In the genomic region with DNA sequence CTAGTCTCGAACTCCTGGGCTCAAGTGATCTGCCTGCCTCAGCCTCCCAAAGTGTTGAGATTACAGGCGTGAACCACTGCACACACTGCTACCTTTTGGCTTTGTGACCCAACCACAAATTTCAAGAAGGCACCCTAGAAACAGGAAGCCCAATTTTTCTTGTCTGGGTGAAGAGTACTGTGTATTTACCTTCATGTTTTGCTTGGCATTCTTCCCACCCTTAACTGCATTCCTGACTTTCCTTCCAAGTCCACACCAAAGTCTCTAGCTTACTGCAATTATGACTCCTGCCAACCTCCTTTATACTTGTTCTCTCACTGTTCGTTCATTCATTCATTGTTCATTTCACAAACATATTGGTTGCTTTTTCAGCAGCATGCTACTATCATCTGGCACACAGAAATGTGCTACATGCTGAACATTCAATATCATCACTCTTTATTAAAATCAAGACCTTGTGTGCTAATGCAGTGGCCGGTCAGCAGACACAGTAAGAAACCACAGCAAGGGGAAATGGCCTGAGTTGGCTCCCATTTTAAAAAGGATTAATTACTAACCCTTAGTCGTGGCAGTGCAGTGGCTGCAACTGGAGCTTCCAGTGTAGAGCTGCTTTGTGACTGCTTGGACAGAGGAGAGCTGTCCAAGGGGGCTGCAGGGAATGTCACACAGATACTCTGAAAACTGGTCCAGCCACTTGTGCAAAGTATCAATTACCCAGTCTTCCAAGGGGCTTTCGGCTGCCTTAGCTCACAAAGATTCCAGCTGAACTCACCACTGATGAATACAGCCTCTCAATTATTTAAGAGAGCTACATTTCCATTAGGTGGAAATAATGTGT, we compare ENCODE assay signal across 1 cellular context.
TF ChIP-seq lines count a peak whose summit lies in the region.

No MANE protein-coding gene starts in this region.

TF ChIP-seq in WTC11, 78 proteins besides CTCF, POLR2A, EP300 and RAD21 (continued from another document):
- TF ChIP-seq, protein P1, sequence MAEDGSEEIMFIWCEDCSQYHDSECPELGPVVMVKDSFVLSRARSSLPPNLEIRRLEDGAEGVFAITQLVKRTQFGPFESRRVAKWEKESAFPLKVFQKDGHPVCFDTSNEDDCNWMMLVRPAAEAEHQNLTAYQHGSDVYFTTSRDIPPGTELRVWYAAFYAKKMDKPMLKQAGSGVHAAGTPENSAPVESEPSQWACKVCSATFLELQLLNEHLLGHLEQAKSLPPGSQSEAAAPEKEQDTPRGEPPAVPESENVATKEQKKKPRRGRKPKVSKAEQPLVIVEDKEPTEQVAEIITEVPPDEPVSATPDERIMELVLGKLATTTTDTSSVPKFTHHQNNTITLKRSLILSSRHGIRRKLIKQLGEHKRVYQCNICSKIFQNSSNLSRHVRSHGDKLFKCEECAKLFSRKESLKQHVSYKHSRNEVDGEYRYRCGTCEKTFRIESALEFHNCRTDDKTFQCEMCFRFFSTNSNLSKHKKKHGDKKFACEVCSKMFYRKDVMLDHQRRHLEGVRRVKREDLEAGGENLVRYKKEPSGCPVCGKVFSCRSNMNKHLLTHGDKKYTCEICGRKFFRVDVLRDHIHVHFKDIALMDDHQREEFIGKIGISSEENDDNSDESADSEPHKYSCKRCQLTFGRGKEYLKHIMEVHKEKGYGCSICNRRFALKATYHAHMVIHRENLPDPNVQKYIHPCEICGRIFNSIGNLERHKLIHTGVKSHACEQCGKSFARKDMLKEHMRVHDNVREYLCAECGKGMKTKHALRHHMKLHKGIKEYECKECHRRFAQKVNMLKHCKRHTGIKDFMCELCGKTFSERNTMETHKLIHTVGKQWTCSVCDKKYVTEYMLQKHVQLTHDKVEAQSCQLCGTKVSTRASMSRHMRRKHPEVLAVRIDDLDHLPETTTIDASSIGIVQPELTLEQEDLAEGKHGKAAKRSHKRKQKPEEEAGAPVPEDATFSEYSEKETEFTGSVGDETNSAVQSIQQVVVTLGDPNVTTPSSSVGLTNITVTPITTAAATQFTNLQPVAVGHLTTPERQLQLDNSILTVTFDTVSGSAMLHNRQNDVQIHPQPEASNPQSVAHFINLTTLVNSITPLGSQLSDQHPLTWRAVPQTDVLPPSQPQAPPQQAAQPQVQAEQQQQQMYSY (CRISPR knock-in tag; IDR thresholded peaks at IDR 0.05): no peak
- TF ChIP-seq ESRRA (CRISPR knock-in tag; IDR thresholded peaks at IDR 0.05; ENCODE audit: borderline replicate concordance): no peak
- TF ChIP-seq SMAD4 (CRISPR knock-in tag; IDR thresholded peaks at IDR 0.05): no peak
- TF ChIP-seq MYBL2 (CRISPR knock-in tag; IDR thresholded peaks at IDR 0.05): no peak
- TF ChIP-seq, protein P2, sequence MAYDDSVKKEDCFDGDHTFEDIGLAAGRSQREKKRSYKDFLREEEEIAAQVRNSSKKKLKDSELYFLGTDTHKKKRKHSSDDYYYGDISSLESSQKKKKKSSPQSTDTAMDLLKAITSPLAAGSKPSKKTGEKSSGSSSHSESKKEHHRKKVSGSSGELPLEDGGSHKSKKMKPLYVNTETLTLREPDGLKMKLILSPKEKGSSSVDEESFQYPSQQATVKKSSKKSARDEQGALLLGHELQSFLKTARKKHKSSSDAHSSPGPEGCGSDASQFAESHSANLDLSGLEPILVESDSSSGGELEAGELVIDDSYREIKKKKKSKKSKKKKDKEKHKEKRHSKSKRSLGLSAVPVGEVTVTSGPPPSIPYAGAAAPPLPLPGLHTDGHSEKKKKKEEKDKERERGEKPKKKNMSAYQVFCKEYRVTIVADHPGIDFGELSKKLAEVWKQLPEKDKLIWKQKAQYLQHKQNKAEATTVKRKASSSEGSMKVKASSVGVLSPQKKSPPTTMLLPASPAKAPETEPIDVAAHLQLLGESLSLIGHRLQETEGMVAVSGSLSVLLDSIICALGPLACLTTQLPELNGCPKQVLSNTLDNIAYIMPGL (CRISPR knock-in tag; IDR thresholded peaks at IDR 0.05): no peak
